ENCODE assay signal across 10 cellular contexts in the genomic region with DNA sequence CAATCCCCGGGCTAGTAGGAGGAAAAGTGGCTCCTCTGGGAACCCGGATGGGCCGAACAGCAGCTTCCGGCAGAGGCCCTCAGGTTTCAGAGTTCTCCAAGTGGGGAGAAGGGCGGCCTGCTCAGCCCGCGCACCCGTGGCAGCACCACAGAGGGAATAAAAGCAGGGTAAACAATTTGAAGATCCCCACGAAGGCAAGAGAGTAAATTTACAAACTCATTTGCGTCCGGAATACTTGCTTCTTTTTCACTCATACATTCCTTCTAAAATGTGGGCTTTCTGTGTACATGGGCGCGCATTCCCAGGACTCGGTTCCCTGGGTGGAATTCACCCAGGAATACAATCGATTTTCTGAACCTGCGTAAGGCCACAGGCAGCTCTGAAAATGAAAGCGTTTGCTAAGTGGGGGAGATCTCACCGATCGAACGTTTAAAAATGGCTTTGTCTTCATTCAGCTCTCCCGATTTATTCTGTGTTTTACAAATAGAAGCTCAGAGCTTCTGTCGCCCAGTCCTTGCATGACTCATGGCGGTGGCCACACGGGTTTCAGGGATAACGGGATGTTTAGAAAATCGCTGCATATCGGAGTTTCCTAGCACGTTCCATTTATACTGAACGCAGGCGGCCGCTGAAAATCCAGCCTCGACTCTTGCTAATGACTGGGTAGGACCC.
DNase-seq lines count a peak whose midpoint lies in the region; ATAC-seq and TF ChIP-seq lines count a peak whose summit lies in the region.
"Had no signal": no experiment of that assay in that cellular context is flagged by ENCODE, and none has a peak within 500 bp of the region (broad histone marks: within the 10 kb centered on the region; RNA-seq: fewer than 3 reads in every experiment).

No MANE protein-coding gene starts in this region.

- H3K36me3 ChIP-seq in testis (ENCODE audit: low read depth, missing control alignments): no peaks in the 10 kb centered on the region
- H3K36me3 ChIP-seq: SJSA1 had no signal

- 4 to 8% methylated on average over 31 to 32 of the region's 32 CpGs for WGBS in testis, 2 donors

- H3K4me1 Mint-ChIP-seq in stimulated activated naive CD8-positive, alpha-beta T cell treated with anti-CD3 and anti-CD28 coated beads, Interleukin-15, Interleukin-2, amounts not matched to agents 100 ng/mL and 50 ng/mL, for 24 hours (ENCODE audit: low read depth): peaks cover 51% of the 10 kb centered on the region
- H3K4me1 Mint-ChIP-seq in effector memory CD8-positive, alpha-beta T cell (ENCODE audit: low read depth in 2 of 2): peaks cover 22 to 32% of the 10 kb centered on the region in 2 donors
- H3K4me1 Mint-ChIP-seq in natural killer cell treated with Interleukin-12 subunit alpha and Interleukin-12 subunit beta and Interleukin-15 and Interleukin-18, amount 100 ng/mL, for 72 hours (ENCODE audit: low read depth in 2 of 2): peaks cover 16 to 26% of the 10 kb centered on the region in 2 donors

- H3K27ac ChIP-seq in testis: no peak overlapping the region
- H3K27ac ChIP-seq: SJSA1 had no signal

- TF ChIP-seq CTCF in testis (IDR thresholded peaks at IDR 0.05): no peak

- H3K4me3 Mint-ChIP-seq in stimulated activated naive CD8-positive, alpha-beta T cell treated with anti-CD3 and anti-CD28 coated beads, Interleukin-15, Interleukin-2, amounts not matched to agents 100 ng/mL and 50 ng/mL, for 24 hours: peak overlapping the region; percentile 77
- H3K4me3 Mint-ChIP-seq in effector memory CD8-positive, alpha-beta T cell: peak overlapping the region; percentile 75 to 81
- H3K4me3 Mint-ChIP-seq in natural killer cell treated with Interleukin-12 subunit alpha and Interleukin-12 subunit beta and Interleukin-15 and Interleukin-18, amount 100 ng/mL, for 72 hours: peak overlapping the region; percentile 77

- H3K27me3 Mint-ChIP-seq in stimulated activated naive CD8-positive, alpha-beta T cell treated with anti-CD3 and anti-CD28 coated beads, Interleukin-15, Interleukin-2, amounts not matched to agents 100 ng/mL and 50 ng/mL, for 24 hours: peaks cover 96% of the 10 kb centered on the region
- H3K27me3 Mint-ChIP-seq in effector memory CD8-positive, alpha-beta T cell: peaks cover 100% of the 10 kb centered on the region in 2 donors
- peaks cover 47 to 59% of the 10 kb centered on the region in 2 donors for H3K27me3 Mint-ChIP-seq in natural killer cell treated with Interleukin-12 subunit alpha and Interleukin-12 subunit beta and Interleukin-15 and Interleukin-18, amount 100 ng/mL, for 72 hours

- peaks cover 32% of the 10 kb centered on the region for H3K4me1 ChIP-seq in testis
- H3K4me1 ChIP-seq: SJSA1 had no signal

- H3K4me3 ChIP-seq in testis: no peak overlapping the region
- H3K4me3 ChIP-seq: SJSA1 had no signal

- intact Hi-C loops in testis (cut with DNase I; ENCODE audit: low total_unique reads): no loop called here

- no peak overlapping the region for H3K27ac Mint-ChIP-seq in stimulated activated naive CD8-positive, alpha-beta T cell treated with anti-CD3 and anti-CD28 coated beads, Interleukin-15, Interleukin-2, amounts not matched to agents 100 ng/mL and 50 ng/mL, for 24 hours
- no peak overlapping the region for H3K27ac Mint-ChIP-seq in effector memory CD8-positive, alpha-beta T cell
- peak overlapping the region in 1 of 2 donors; percentile 20 for H3K27ac Mint-ChIP-seq in natural killer cell treated with Interleukin-12 subunit alpha and Interleukin-12 subunit beta and Interleukin-15 and Interleukin-18, amount 100 ng/mL, for 72 hours

- H3K9me3 Mint-ChIP-seq in stimulated activated naive CD8-positive, alpha-beta T cell treated with anti-CD3 and anti-CD28 coated beads, Interleukin-15, Interleukin-2, amounts not matched to agents 100 ng/mL and 50 ng/mL, for 24 hours: no peaks in the 10 kb centered on the region
- no peaks in the 10 kb centered on the region for H3K9me3 Mint-ChIP-seq in effector memory CD8-positive, alpha-beta T cell
- H3K9me3 Mint-ChIP-seq in natural killer cell treated with Interleukin-12 subunit alpha and Interleukin-12 subunit beta and Interleukin-15 and Interleukin-18, amount 100 ng/mL, for 72 hours: no peaks in the 10 kb centered on the region

- no peak for DNase-seq in stimulated activated naive CD8-positive, alpha-beta T cell treated with anti-CD3 and anti-CD28 coated beads, Interleukin-15, Interleukin-2, amounts not matched to agents 100 U/mL and 50 U/mL, for 24 hours
- DNase-seq in effector memory CD8-positive, alpha-beta T cell: no peak
- DNase-seq in natural killer cell treated with Interleukin-12 subunit alpha and Interleukin-12 subunit beta and Interleukin-15 and Interleukin-18, amount 100 ng/mL, for 72 hours (ENCODE audit: low spot score): peak; percentile 8
- DNase-seq in testis (no peak), iPS-NIHi7 (ENCODE audit: extremely low spot score) (no peak), foreskin melanocyte (no peak), DMS114 treated with DMSO at 0.1 percent for 48 hours (lab: John Stamatoyannopoulos, UW; ENCODE audit: unreplicated experiment) (no peak)
- DNase-seq: activated gamma-delta T cell had no signal

- no peak for TF ChIP-seq POLR2A in testis (IDR thresholded peaks at IDR 0.05)

- ATAC-seq in stimulated activated naive CD8-positive, alpha-beta T cell treated with anti-CD3 and anti-CD28 coated beads, Interleukin-15, Interleukin-2, amounts not matched to agents 100 U/mL and 50 U/mL, for 24 hours: no peak
- ATAC-seq in effector memory CD8-positive, alpha-beta T cell (replicated peaks): no peak
- ATAC-seq in natural killer cell treated with Interleukin-12 subunit alpha and Interleukin-12 subunit beta and Interleukin-15 and Interleukin-18, amount 100 ng/mL, for 72 hours: no peak

- H3K9me3 ChIP-seq in testis: no peaks in the 10 kb centered on the region
- H3K9me3 ChIP-seq: SJSA1 had no signal

- H3K36me3 Mint-ChIP-seq in stimulated activated naive CD8-positive, alpha-beta T cell treated with anti-CD3 and anti-CD28 coated beads, Interleukin-15, Interleukin-2, amounts not matched to agents 100 ng/mL and 50 ng/mL, for 24 hours (ENCODE audit: low read depth): no peaks in the 10 kb centered on the region
- peaks cover 22% of the 10 kb centered on the region for H3K36me3 Mint-ChIP-seq in effector memory CD8-positive, alpha-beta T cell (ENCODE audit: insufficient read depth)
- H3K36me3 Mint-ChIP-seq in natural killer cell treated with Interleukin-12 subunit alpha and Interleukin-12 subunit beta and Interleukin-15 and Interleukin-18, amount 100 ng/mL, for 72 hours: no peaks in the 10 kb centered on the region

- H3K27me3 ChIP-seq in testis: no peaks in the 10 kb centered on the region
